Comparison of ENCODE assay signal across 6 cellular contexts in the genomic region with DNA sequence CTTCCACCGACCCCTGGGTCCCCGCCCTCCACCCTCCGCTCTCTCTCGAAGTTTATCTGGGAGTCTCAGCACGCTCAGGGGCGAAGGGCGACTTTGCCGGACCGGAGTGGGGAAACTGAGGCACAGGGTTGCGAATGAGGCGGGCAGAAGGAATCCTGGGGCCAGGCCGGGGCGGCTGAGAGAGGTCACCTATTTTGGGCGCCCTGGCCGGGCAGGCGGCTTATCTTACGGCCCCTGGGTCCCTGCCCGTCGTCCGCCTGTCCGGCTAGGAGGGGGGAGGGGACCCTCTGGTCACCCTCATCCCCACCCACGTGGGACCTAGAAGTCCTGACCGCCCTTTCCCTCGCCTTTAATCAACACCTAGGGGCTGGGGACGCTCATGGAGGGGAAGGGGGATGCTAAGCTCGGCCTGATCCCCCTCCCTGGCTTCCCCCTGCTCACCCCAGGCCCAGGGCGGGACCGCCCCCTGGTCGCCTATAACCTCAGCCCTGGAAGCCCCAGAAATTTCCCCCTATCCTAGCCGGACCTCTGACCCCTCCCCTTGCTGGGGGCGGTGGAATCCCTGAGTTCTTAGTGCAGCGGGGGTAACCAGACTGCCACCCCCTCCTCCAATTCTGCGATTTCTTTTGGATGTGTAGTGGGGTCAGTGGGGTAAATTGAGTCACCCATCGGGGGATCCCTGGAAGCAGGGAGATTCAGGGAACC. TPM values are rescaled to one million over a fixed set of nuclear protein-coding genes. Genes with fewer than 3 reads are reported as not detected.
DNase-seq lines count a peak whose midpoint lies in the region; ATAC-seq and TF ChIP-seq lines count a peak whose summit lies in the region.

No MANE protein-coding gene starts in this region.

- peak overlapping the region; percentile 44 for H3K27ac Mint-ChIP-seq in osteocyte (ENCODE audit: unreplicated experiment)

- peaks cover 6% of the 10 kb centered on the region for H3K36me3 Mint-ChIP-seq in osteocyte (ENCODE audit: unreplicated experiment)

- H3K9me3 Mint-ChIP-seq in osteocyte (ENCODE audit: unreplicated experiment): no peaks in the 10 kb centered on the region

- peaks cover 70% of the 10 kb centered on the region for H3K4me1 Mint-ChIP-seq in osteocyte (ENCODE audit: unreplicated experiment)

- TF ChIP-seq CTCF in choroid plexus epithelial cell (conservative IDR thresholded peaks at IDR 0.05; ENCODE audit: low read depth, low read length): no peak
- TF ChIP-seq CTCF in osteocyte (IDR thresholded peaks at IDR 0.05): no peak

- DNase-seq in activated T-cell treated with anti-CD3 and anti-CD28 coated beads, Interleukin-2, amount 50 U/mL, for 1 hour: peak; percentile 39
- DNase-seq in activated T-cell treated with anti-CD3 and anti-CD28 coated beads for 4 hours: no peak
- DNase-seq in choroid plexus epithelial cell (ENCODE audit: low read depth): no peak
- no peak for DNase-seq in osteocyte (ENCODE audit: extremely low spot score, unreplicated experiment)

- no peak for ATAC-seq in HG03108 (IDR thresholded peaks at IDR 0.05; ENCODE audit: unreplicated experiment)
- ATAC-seq in GM21619 (IDR thresholded peaks at IDR 0.05; ENCODE audit: unreplicated experiment): no peak

- peak overlapping the region; percentile 84 for H3K4me3 Mint-ChIP-seq in osteocyte (ENCODE audit: unreplicated experiment)

- peak overlapping the region; percentile 84 for H3K4me3 ChIP-seq in choroid plexus epithelial cell (ENCODE audit: low read depth, low read length)

- H3K27me3 Mint-ChIP-seq in osteocyte (ENCODE audit: unreplicated experiment): no peaks in the 10 kb centered on the region

RNA-seq across cellular contexts. Expression of gene TRIP10, which starts 0.6 kb away (rescaled TPM):
- 51.1 and 53.8 TPM in 2 replicates for total RNA-seq in osteocyte

RNA-seq across cellular contexts. Expression of gene GPR108, which starts 2.7 kb away (rescaled TPM):
- total RNA-seq in osteocyte: 45.4 and 51.5 TPM in 2 replicates

RNA-seq across cellular contexts. Expression of gene C3, which starts 19.6 kb away (rescaled TPM):
- 0.56 TPM in 1 of 2 replicates, not detected in the other for total RNA-seq in osteocyte

RNA-seq across cellular contexts. Expression of gene SH2D3A, which starts 27.2 kb away (rescaled TPM):
- total RNA-seq in osteocyte: not detected in 2 replicates

RNA-seq across cellular contexts. Expression of gene VAV1, which starts 32.5 kb away (rescaled TPM):
- not detected in 2 replicates for total RNA-seq in osteocyte
